ENCODE assay signal across 8 cellular contexts in the genomic region with DNA sequence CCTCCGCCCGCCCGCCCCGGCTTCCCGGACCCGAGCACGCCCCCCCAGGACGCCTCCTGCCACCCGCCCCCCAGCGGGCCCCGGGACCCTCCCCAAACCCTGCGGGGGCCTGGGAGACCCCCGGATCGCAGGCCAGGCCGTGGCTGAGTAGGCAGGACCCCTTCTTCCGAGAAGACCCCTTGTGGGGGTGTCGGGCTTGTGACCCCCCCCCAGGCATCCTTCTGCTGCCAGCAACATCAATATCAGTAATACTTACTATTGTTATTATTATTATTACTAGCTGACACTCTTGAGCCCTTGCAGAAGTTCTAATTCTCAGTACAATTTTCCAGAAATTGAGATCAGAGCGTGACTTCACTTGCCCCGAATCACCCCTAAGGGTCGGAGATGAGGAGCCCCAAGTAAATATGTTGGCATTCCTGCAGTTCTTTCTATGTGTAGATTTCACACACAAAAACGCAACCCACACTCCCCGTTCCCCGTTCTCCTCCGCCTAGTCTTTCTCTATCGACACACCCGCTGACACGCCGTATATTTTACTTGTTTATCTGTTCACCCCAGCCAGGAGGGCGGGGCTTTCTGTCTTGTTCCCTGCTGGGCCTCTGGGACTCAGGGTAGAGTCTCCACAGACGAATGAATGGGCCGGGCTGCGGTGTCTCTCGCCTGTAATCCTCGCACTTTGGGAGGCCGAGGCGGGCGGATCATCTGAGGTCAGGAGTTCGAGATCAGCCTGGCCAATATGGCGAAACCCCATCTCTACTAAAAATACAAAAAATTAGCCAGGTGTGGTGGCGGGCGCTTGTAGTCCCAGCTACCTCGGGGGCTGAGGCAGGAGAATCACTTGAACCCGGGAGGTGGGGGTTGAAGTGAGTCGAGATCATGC. TPM values are rescaled to one million over a fixed set of nuclear protein-coding genes. Genes with fewer than 3 reads are reported as not detected.
DNase-seq lines count a peak whose midpoint lies in the region; ATAC-seq and TF ChIP-seq lines count a peak whose summit lies in the region.

No MANE protein-coding gene starts in this region.

- no peak overlapping the region for H3K4me3 ChIP-seq in GM12865 (ENCODE audit: low read depth, low read length)
- peak overlapping the region in 1 of 3 donors; percentile 13 for H3K4me3 ChIP-seq in right lobe of liver

- no peaks in the 10 kb centered on the region for H3K9me3 ChIP-seq in right lobe of liver

- DNase-seq in GM12865 (ENCODE audit: low read depth) (peak; percentile 37), NCI-H2107 treated with DMSO at 0.1 percent for 48 hours (lab: John Stamatoyannopoulos, UW; ENCODE audit: unreplicated experiment) (peak; percentile 81), dedifferentiated amniotic fluid mesenchymal stem cell (ENCODE audit: extremely low spot score) (peak; percentile 56), right lobe of liver (peak; percentile 75 to 76 (median 75))
- DNase-seq in activated CD4-positive, CD25-positive, alpha-beta regulatory T cell treated with anti-CD3 and anti-CD28 coated beads, Interleukin-2, amount 50 U/mL, for 16 hours (ENCODE audit: low read depth, low spot score), result peak; percentile 34
- DNase-seq in stimulated activated CD4-positive, alpha-beta T cell treated with anti-CD3 and anti-CD28 coated beads, TNF-alpha, amount 100 ng/mL, for 4 hours (ENCODE audit: low read depth in 3 of 3), result peak in 2 of 3 experiments; percentile 42 to 57

- WGBS in right lobe of liver (ENCODE audit: insufficient coverage, low coverage, low lambda C conversion rate, missing lambda C conversion rate), result 8% methylated on average over 35 of the region's 44 CpGs

- no peak overlapping the region for H3K27ac ChIP-seq in right lobe of liver

- H3K36me3 ChIP-seq in right lobe of liver, result no peaks in the 10 kb centered on the region

- ATAC-seq in right lobe of liver (peak; percentile 85 to 92 (median 89)), GM18870 (IDR thresholded peaks at IDR 0.05; ENCODE audit: unreplicated experiment) (no peak), GM21825 (IDR thresholded peaks at IDR 0.05; ENCODE audit: unreplicated experiment) (no peak)

- TF ChIP-seq POLR2A in right lobe of liver (IDR thresholded peaks at IDR 0.05), result no peak

- no peaks in the 10 kb centered on the region for H3K27me3 ChIP-seq in right lobe of liver

- no peak for TF ChIP-seq CTCF in GM12865 (IDR thresholded peaks at IDR 0.05; ENCODE audit: insufficient read depth, low read depth, low read length, missing control alignments)
- TF ChIP-seq CTCF in right lobe of liver (IDR thresholded peaks at IDR 0.05), result no peak

- intact Hi-C loops in right lobe of liver (cut with DNase I), result no loop called here

- H3K4me1 ChIP-seq in right lobe of liver, result peaks cover 0 to 6% (median 0%) of the 10 kb centered on the region in 4 donors

RNA-seq across cellular contexts. Expression of gene TLE5, which starts 14.7 kb away (rescaled TPM):
- 100 to 1,000 TPM; 119 to 198 (median 152) TPM for total RNA-seq in right lobe of liver

RNA-seq across cellular contexts. Expression of gene TLE2, which starts 18.5 kb away (rescaled TPM):
- total RNA-seq in right lobe of liver, result 10 to 100 TPM in 2 of 6 experiments, 1 to 10 TPM in 4; 6.1 to 20.6 (median 9.3) TPM

RNA-seq across cellular contexts. Expression of gene GNA11, which starts 46.6 kb away (rescaled TPM):
- total RNA-seq in right lobe of liver, result 10 to 100 TPM; 19.5 to 28.0 (median 22.4) TPM

Comparison
In these comparisons a context has a peak if more than half of its experiments do, and no peak if none do; other contexts are left out.
1. ATAC-seq: peak in right lobe of liver (4 of 4); none in GM18870 (single experiment) and GM21825 (single experiment).
2. Peak in every context shown above with its lines, with median percentiles within 50 percentile points of each other: DNase-seq.